10 cellular contexts compared by ENCODE assay signal in the genomic region with DNA sequence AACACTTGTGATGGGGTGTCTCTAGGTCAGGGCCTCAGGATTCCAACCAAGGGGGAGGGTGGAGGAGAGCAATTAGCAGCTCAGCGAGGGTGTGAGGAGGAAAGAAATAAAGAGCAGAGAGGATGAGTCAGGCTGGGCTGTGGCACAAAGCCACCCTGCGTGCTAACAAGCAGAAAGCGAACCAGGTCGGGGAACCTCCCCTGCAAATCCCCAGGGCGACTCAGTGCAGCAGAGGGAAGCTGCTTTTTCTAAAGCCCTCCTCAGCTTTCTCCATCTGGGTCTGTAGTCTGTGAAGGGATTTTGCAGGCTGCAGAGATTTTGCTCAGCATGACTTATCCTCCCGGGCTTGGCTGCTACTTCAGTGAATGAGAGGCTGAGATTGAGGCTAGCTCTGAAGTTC. TPM values are rescaled to one million over a fixed set of nuclear protein-coding genes. Genes with fewer than 3 reads are reported as not detected.
DNase-seq lines count a peak whose midpoint lies in the region; ATAC-seq and TF ChIP-seq lines count a peak whose summit lies in the region.
"Had no signal": no experiment of that assay in that cellular context is flagged by ENCODE, and none has a peak within 500 bp of the region (broad histone marks: within the 10 kb centered on the region; RNA-seq: fewer than 3 reads in every experiment).

No MANE protein-coding gene starts in this region.

- H3K27me3 Mint-ChIP-seq in GM23338 (ENCODE audit: insufficient read depth, low read depth, poor library complexity): no peaks in the 10 kb centered on the region

- H3K36me3 ChIP-seq in GM23338 (ENCODE audit: insufficient read depth) (no peaks in the 10 kb centered on the region), NT2/D1 (ENCODE audit: insufficient read depth, insufficient read length, low read length) (no peaks in the 10 kb centered on the region)

- H3K9ac ChIP-seq in NT2/D1 (ENCODE audit: insufficient read length, low read depth): no peak overlapping the region

- no peaks in the 10 kb centered on the region for H4K20me1 ChIP-seq in GM23338 (replicated peaks; ENCODE audit: insufficient read depth)

- no peaks in the 10 kb centered on the region for H3K9me2 ChIP-seq in GM23338 (ENCODE audit: insufficient read depth)

- H3K4me3 ChIP-seq in GM23338 (no peak overlapping the region), NT2/D1 (ENCODE audit: insufficient read length, low read depth) (no peak overlapping the region), coronary artery (no peak overlapping the region)

- no peak overlapping the region; the same call in 2 of the 3 replicates for H3K4me3 Mint-ChIP-seq in GM23338
- H3K4me3 Mint-ChIP-seq: IgD-negative memory B cell had no signal

- H3K4me1 Mint-ChIP-seq in GM23338: peaks cover 27% of the 10 kb centered on the region

- H3K4me2 ChIP-seq in GM23338: 0 out of 2 replicates have a peak overlapping the region, but pooled peaks have one; percentile 51

- H3K79me2 ChIP-seq in GM23338 (replicated peaks; ENCODE audit: insufficient read depth): no peaks in the 10 kb centered on the region

- DNase-seq in GM23338 (ENCODE audit: low spot score) (peak; percentile 50), NT2/D1 (ENCODE audit: low read depth, low spot score) (peak; percentile 92), foreskin keratinocyte (peak; percentile 11 to 28), stromal cell of bone marrow (ENCODE audit: low read depth) (peak; percentile 3), coronary artery (ENCODE audit: low spot score) (no peak), GM19238 (ENCODE audit: insufficient read length, low spot score) (no peak), NCI-H526 (lab: John Stamatoyannopoulos, UW) (no peak)
- DNase-seq: central memory CD4-positive, alpha-beta T cell had no signal

- no peaks in the 10 kb centered on the region for H3K9me3 Mint-ChIP-seq in GM23338
- H3K9me3 Mint-ChIP-seq: IgD-negative memory B cell had no signal

- 0 out of 2 replicates have a peak overlapping the region, but pooled peaks have one; percentile 2 for H3K27ac Mint-ChIP-seq in GM23338
- H3K27ac Mint-ChIP-seq: IgD-negative memory B cell had no signal

- TF ChIP-seq CTCF in GM23338 (conservative IDR thresholded peaks at IDR 0.05; ENCODE audit: low read depth in 2 of 2) (no peak), foreskin keratinocyte (conservative IDR thresholded peaks at IDR 0.05) (no peak), coronary artery (IDR thresholded peaks at IDR 0.05) (no peak)

- peak overlapping the region; percentile 60; the same call in 1 of the 2 replicates for H3K27ac ChIP-seq in GM23338 (ENCODE audit: low read depth)
- H3K27ac ChIP-seq in foreskin keratinocyte: no peak overlapping the region
- H3K27ac ChIP-seq in coronary artery: no peak overlapping the region

- peak; percentile 94 for ATAC-seq in GM23338
- ATAC-seq in foreskin keratinocyte: peak; percentile 45

- H3K36me3 Mint-ChIP-seq in GM23338 (ENCODE audit: low read depth): no peaks in the 10 kb centered on the region; the same call in 2 of the 3 replicates

- H3F3A ChIP-seq in GM23338 (replicated peaks; ENCODE audit: low read depth): peaks cover 4% of the 10 kb centered on the region; the same call in 1 of the 2 replicates

- peak overlapping the region; percentile 97 for H2AFZ ChIP-seq in GM23338

- H3K27me3 ChIP-seq in GM23338 (ENCODE audit: insufficient read depth) (no peaks in the 10 kb centered on the region), NT2/D1 (ENCODE audit: insufficient read depth, insufficient read length) (peaks cover 7% of the 10 kb centered on the region), foreskin keratinocyte (peaks cover 63% of the 10 kb centered on the region)

- H3K9me3 ChIP-seq in NT2/D1 (ENCODE audit: insufficient read depth, low read length): no peaks in the 10 kb centered on the region

- H3K4me1 ChIP-seq in GM23338 (ENCODE audit: insufficient read depth) (peaks cover 10% of the 10 kb centered on the region), NT2/D1 (ENCODE audit: insufficient read depth, insufficient read length) (peaks cover 14% of the 10 kb centered on the region), foreskin keratinocyte (peaks cover 12% of the 10 kb centered on the region)

TF ChIP-seq in GM23338, 12 proteins besides CTCF, POLR2A, EP300 and RAD21 (continues in another document):
- TF ChIP-seq CREB1 (CRISPR knock-in tag; IDR thresholded peaks at IDR 0.05; ENCODE audit: low read depth): no peak
- TF ChIP-seq, protein P1, sequence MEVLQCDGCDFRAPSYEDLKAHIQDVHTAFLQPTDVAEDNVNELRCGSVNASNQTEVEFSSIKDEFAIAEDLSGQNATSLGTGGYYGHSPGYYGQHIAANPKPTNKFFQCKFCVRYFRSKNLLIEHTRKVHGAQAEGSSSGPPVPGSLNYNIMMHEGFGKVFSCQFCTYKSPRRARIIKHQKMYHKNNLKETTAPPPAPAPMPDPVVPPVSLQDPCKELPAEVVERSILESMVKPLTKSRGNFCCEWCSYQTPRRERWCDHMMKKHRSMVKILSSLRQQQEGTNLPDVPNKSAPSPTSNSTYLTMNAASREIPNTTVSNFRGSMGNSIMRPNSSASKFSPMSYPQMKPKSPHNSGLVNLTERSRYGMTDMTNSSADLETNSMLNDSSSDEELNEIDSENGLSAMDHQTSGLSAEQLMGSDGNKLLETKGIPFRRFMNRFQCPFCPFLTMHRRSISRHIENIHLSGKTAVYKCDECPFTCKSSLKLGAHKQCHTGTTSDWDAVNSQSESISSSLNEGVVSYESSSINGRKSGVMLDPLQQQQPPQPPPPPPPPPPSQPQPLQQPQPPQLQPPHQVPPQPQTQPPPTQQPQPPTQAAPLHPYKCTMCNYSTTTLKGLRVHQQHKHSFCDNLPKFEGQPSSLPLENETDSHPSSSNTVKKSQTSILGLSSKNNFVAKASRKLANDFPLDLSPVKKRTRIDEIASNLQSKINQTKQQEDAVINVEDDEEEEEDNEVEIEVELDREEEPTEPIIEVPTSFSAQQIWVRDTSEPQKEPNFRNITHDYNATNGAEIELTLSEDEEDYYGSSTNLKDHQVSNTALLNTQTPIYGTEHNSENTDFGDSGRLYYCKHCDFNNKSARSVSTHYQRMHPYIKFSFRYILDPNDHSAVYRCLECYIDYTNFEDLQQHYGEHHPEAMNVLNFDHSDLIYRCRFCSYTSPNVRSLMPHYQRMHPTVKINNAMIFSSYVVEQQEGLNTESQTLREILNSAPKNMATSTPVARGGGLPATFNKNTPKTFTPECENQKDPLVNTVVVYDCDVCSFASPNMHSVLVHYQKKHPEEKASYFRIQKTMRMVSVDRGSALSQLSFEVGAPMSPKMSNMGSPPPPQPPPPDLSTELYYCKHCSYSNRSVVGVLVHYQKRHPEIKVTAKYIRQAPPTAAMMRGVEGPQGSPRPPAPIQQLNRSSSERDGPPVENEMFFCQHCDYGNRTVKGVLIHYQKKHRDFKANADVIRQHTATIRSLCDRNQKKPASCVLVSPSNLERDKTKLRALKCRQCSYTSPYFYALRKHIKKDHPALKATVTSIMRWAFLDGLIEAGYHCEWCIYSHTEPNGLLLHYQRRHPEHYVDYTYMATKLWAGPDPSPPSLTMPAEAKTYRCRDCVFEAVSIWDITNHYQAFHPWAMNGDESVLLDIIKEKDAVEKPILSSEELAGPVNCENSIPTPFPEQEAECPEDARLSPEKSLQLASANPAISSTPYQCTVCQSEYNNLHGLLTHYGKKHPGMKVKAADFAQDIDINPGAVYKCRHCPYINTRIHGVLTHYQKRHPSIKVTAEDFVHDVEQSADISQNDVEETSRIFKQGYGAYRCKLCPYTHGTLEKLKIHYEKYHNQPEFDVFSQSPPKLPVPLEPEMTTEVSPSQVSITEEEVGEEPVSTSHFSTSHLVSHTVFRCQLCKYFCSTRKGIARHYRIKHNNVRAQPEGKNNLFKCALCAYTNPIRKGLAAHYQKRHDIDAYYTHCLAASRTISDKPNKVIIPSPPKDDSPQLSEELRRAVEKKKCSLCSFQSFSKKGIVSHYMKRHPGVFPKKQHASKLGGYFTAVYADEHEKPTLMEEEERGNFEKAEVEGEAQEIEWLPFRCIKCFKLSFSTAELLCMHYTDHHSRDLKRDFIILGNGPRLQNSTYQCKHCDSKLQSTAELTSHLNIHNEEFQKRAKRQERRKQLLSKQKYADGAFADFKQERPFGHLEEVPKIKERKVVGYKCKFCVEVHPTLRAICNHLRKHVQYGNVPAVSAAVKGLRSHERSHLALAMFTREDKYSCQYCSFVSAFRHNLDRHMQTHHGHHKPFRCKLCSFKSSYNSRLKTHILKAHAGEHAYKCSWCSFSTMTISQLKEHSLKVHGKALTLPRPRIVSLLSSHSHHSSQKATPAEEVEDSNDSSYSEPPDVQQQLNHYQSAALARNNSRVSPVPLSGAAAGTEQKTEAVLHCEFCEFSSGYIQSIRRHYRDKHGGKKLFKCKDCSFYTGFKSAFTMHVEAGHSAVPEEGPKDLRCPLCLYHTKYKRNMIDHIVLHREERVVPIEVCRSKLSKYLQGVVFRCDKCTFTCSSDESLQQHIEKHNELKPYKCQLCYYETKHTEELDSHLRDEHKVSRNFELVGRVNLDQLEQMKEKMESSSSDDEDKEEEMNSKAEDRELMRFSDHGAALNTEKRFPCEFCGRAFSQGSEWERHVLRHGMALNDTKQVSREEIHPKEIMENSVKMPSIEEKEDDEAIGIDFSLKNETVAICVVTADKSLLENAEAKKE (CRISPR knock-in tag; IDR thresholded peaks at IDR 0.05): no peak
- TF ChIP-seq EZH2phosphoT487 (IDR thresholded peaks at IDR 0.05; ENCODE audit: unreplicated experiment): no peak
- no peak for TF ChIP-seq ZNF331 (CRISPR knock-in tag; IDR thresholded peaks at IDR 0.05; ENCODE audit: low read depth)
- TF ChIP-seq ZNF114 (CRISPR knock-in tag; IDR thresholded peaks at IDR 0.05): no peak
- TF ChIP-seq EZH2 (IDR thresholded peaks at IDR 0.05; ENCODE audit: low read depth, unreplicated experiment): no peak

RNA-seq across cellular contexts. Expression of gene SPO11, which starts 6.6 kb away (rescaled TPM):
- total RNA-seq in GM23338 (2014; rRNA removed; shearing (Covaris generic)): not detected in 2 replicates
- polyA plus RNA-seq in GM23338 (2016; fragmentation: Nextera tagmentation; extraction: Ambion mirVana) (not detected in 2 replicates), foreskin keratinocyte (not detected in 2 replicates)
- not detected in 2 replicates for total RNA-seq in foreskin keratinocyte
- total RNA-seq: mesenteric fat pad had no signal
- polyA plus RNA-seq: IgD-negative memory B cell had no signal

RNA-seq across cellular contexts. Expression of gene RAE1, which starts 28.0 kb away (rescaled TPM):
- 43.3 and 59.7 TPM in 2 replicates for total RNA-seq in GM23338 (2014; rRNA removed; shearing (Covaris generic))
- polyA plus RNA-seq in GM23338 (2016; fragmentation: Nextera tagmentation; extraction: Ambion mirVana): 33.0 and 35.4 TPM in 2 replicates
- total RNA-seq in foreskin keratinocyte: 34.1 and 35.0 TPM in 2 replicates
- 28.4 and 34.2 TPM in 2 replicates for polyA plus RNA-seq in foreskin keratinocyte

RNA-seq across cellular contexts. Expression of gene BMP7, which starts 56.6 kb away (rescaled TPM):
- 16.6 and 22.8 TPM in 2 replicates for total RNA-seq in GM23338 (2014; rRNA removed; shearing (Covaris generic))
- 15.9 and 17.8 TPM in 2 replicates for polyA plus RNA-seq in GM23338 (2016; fragmentation: Nextera tagmentation; extraction: Ambion mirVana)
- total RNA-seq in foreskin keratinocyte: not detected in 2 replicates
- polyA plus RNA-seq in foreskin keratinocyte: not detected in 2 replicates
- polyA plus RNA-seq: IgD-negative memory B cell had no signal

Comparison
In these comparisons a context has a peak if more than half of its experiments do, and no peak if none do; other contexts are left out.
1. DNase-seq: peak in GM23338 (single experiment), NT2/D1 (single experiment), foreskin keratinocyte (2 of 2) and stromal cell of bone marrow (single experiment); none in coronary artery (single experiment), GM19238 (single experiment) and NCI-H526 (0 of 2).
2. RNA of gene BMP7, which starts 56.6 kb away (total RNA-seq): 16.6 to 22.8 TPM in GM23338; not detected in foreskin keratinocyte; every median in the first group is over 10 times any median in the second.